In the genomic region with DNA sequence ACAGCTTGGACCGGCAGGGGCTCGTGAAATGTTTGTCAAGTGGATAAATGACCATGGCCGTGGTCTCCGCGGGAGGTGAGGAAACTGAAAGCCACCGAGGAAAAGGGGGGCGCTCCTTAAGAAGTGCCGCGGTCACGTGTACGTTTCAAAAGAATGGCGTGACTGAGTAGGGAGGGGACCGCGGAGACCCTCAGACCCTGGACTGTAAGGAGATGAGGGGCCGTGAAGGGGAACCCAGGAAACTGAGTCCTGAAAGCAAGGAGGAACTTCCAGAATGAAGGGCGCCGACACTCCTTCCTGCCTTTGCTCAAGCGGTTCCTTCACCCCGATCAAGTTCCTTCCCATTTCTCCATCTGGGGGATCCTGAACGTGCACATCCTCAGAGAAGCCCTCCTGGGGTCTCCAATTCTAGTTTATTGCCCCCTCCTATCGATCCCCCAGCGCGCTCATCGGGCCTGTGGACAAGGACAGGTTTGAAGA, we compare ENCODE assay signal across 9 cellular contexts. TPM values are rescaled to one million over a fixed set of nuclear protein-coding genes. Genes with fewer than 3 reads are reported as not detected.
DNase-seq lines count a peak whose midpoint lies in the region; ATAC-seq, FAIRE-seq and TF ChIP-seq lines count a peak whose summit lies in the region.
"Not testable (repeated sequence)": the region's sequence is repeated elsewhere in the genome, so short reads cannot be mapped to it uniquely, and the experiment has no call there.
"Had no signal": no experiment of that assay in that cellular context is flagged by ENCODE, and none has a peak within 500 bp of the region (broad histone marks: within the 10 kb centered on the region; RNA-seq: fewer than 3 reads in every experiment).

No MANE protein-coding gene starts in this region.

- H2AFZ ChIP-seq in H1 (ENCODE audit: low read length) (peak overlapping the region; percentile 77; the same call in 1 of the 2 replicates), keratinocyte (ENCODE audit: control insufficient read depth, low read length) (peak overlapping the region; percentile 87)

- not testable (repeated sequence) for H3K14ac ChIP-seq in H1 (ENCODE audit: insufficient read length)

- CTCF ChIA-PET in Panc1 (lab: Charles Lee), result not testable (repeated sequence)
- CTCF ChIA-PET in activated naive CD4-positive, alpha-beta T cell treated with anti-CD3 and anti-CD28 coated beads, Interleukin-2, amount 10 ng/mL, durations not matched to agents 7 days and 5 days (lab: Charles Lee), result interaction anchor here (2.3 kb wide), 1 partner anchor 41 kb away, joined by 12 read pairs; no protein-coding TSS in a partner anchor
- CTCF ChIA-PET in H1 (lab: Charles Lee; ENCODE audit: partially characterized antibody), result interaction anchor here (2.9 to 5.5 kb wide), 3 partner anchors 25 to 37 kb away, joined by 10 to 44 read pairs (median 13); no protein-coding TSS in a partner anchor

- intact Hi-C loops in Panc1 (cut with micrococcal nuclease; ENCODE audit: unreplicated experiment), result not testable (repeated sequence)

- peak overlapping the region; percentile 95; the same call in 1 of the 2 replicates for H3K18ac ChIP-seq in H1 (ENCODE audit: extremely low read depth, low read length)

- FAIRE-seq in H1 (lab: Jason Lieb, UNC), result not testable (repeated sequence)
- peak; percentile 69 for FAIRE-seq in keratinocyte (lab: Jason Lieb, UNC)

- not testable (repeated sequence) for H3K9me1 ChIP-seq in keratinocyte (ENCODE audit: control insufficient read depth, extremely low read depth, insufficient read depth, low read length)

- H3K23ac ChIP-seq in H1 (ENCODE audit: insufficient read length), result not testable (repeated sequence)

- peak overlapping the region; percentile 89 to 99 for H3K4me2 ChIP-seq in H1 (ENCODE audit: insufficient read depth in 1 of 2, low read depth in 2 of 2, low read length in 2 of 2)
- peak overlapping the region; percentile 94 for H3K4me2 ChIP-seq in keratinocyte (ENCODE audit: control insufficient read depth, extremely low read depth, insufficient read depth, low read depth, low read length)

- not testable (repeated sequence) for H2BK20ac ChIP-seq in H1 (ENCODE audit: low read length)

- peak overlapping the region; percentile 60 for H4K91ac ChIP-seq in H1 (replicated peaks; ENCODE audit: insufficient read length, low read length)

- 0 out of 2 replicates have a peak overlapping the region, but pooled peaks have one; percentile 84 for H2BK12ac ChIP-seq in H1 (ENCODE audit: low read depth, low read length)

- not testable (repeated sequence) for H3K27me3 ChIP-seq in Panc1 (ENCODE audit: control insufficient read depth, insufficient read depth, low read length); H1 (replicated peaks in 1 of 4; ENCODE audit: control insufficient read depth in 3 of 4, extremely low read depth in 1 of 4, insufficient read depth in 3 of 4, low read length in 3 of 4); keratinocyte (ENCODE audit: control insufficient read depth, extremely low read depth, insufficient read depth, low read length); neutrophil; tibial nerve

- H3K56ac ChIP-seq in H1 (replicated peaks; ENCODE audit: insufficient read length, low read depth, low read length), result not testable (repeated sequence)

- H3K9me3 Mint-ChIP-seq in activated naive CD4-positive, alpha-beta T cell treated with anti-CD3 and anti-CD28 coated beads, Interleukin-2, amount 10 ng/mL, durations not matched to agents 7 days and 5 days, result not testable (repeated sequence)

- DNase-seq in Panc1 (ENCODE audit: low read depth, low spot score); activated naive CD4-positive, alpha-beta T cell treated with anti-CD3 and anti-CD28 coated beads, Interleukin-2, amount 10 ng/mL, durations not matched to agents 7 days and 5 days; H1 (ENCODE audit: low read depth in 1 of 2, low spot score in 2 of 2); keratinocyte (ENCODE audit: low read depth, low spot score); tibial nerve (ENCODE audit: low spot score in 2 of 2): not testable (repeated sequence)

- not testable (repeated sequence) for H3K79me1 ChIP-seq in H1 (ENCODE audit: low read depth, low read length)

- H3K4ac ChIP-seq in H1 (replicated peaks; ENCODE audit: insufficient read length, low read depth, low read length), result peak overlapping the region; percentile 91

- in situ Hi-C loops in Panc1 (cut with HindIII; ENCODE audit: low pct_unique_long_range_greater_than_20kb, low sequenced_read_pairs), result not testable (repeated sequence)

- H4K5ac ChIP-seq in H1 (ENCODE audit: insufficient read length, low read depth, low read length), result not testable (repeated sequence)

- POLR2A ChIA-PET in Panc1 (lab: Charles Lee), result not testable (repeated sequence)
- POLR2A ChIA-PET in H1 (lab: Charles Lee; ENCODE audit: partially characterized antibody), result interaction anchor here (0.5 to 1.8 kb wide), 2 partner anchors 55 to 178 kb away, joined by 3 to 5 read pairs; partner anchors contain the start of gene PDP2

- not testable (repeated sequence) for BruUV-seq in Panc1 (replicated peaks; lab: Mats Ljungman, UMichigan)

- H2BK120ac ChIP-seq in H1 (replicated peaks; ENCODE audit: low read depth, low read length), result not testable (repeated sequence)

- H3K36me3 ChIP-seq in Panc1 (ENCODE audit: control insufficient read depth, insufficient read depth, low read length); H1 (ENCODE audit: control insufficient read depth in 2 of 4, insufficient read depth in 4 of 4, low read length in 3 of 4): not testable (repeated sequence)
- H3K36me3 ChIP-seq in keratinocyte (ENCODE audit: control insufficient read depth in 2 of 2, extremely low read depth in 1 of 2, insufficient read depth in 2 of 2, low read length in 2 of 2) (peaks cover 22 to 31% of the 10 kb centered on the region in 2 experiments), neutrophil (peaks cover 29% of the 10 kb centered on the region), tibial nerve (peaks cover 0 to 56% (median 2%) of the 10 kb centered on the region in 3 donors)

- TF ChIP-seq POLR2A in H1 (IDR thresholded peaks at IDR 0.05; ENCODE audit: control extremely low read depth in 1 of 2, low read depth in 2 of 2, low read length in 2 of 2); tibial nerve (IDR thresholded peaks at IDR 0.05): not testable (repeated sequence)

- peak overlapping the region; percentile 98 for H3K4me3 Mint-ChIP-seq in activated naive CD4-positive, alpha-beta T cell treated with anti-CD3 and anti-CD28 coated beads, Interleukin-2, amount 10 ng/mL, durations not matched to agents 7 days and 5 days

- H3K27ac ChIP-seq in Panc1 (ENCODE audit: low read length), result peak overlapping the region; percentile 80
- not testable (repeated sequence) for H3K27ac ChIP-seq in H1 (ENCODE audit: low read depth, low read length)
- peak overlapping the region; percentile 76 for H3K27ac ChIP-seq in keratinocyte (ENCODE audit: control insufficient read depth, insufficient read depth, low read length)
- H3K27ac ChIP-seq in neutrophil, result peak overlapping the region; percentile 86
- H3K27ac ChIP-seq in tibial nerve, result peak overlapping the region; percentile 89 to 98 (median 96)

- H3K9ac ChIP-seq in H1 (replicated peaks in 1 of 4; ENCODE audit: extremely low read depth in 1 of 4, low read depth in 3 of 4, low read length in 3 of 4) (peak overlapping the region; percentile 42 to 78 (median 60)), keratinocyte (ENCODE audit: control insufficient read depth, extremely low read depth, insufficient read depth, low read length) (peak overlapping the region; percentile 95)

- dilution Hi-C loops in keratinocyte (cut with MboI; ENCODE audit: extremely low pct_ligation_motif_present, low sequenced_read_pairs), result not testable (repeated sequence)

- not testable (repeated sequence) for H3K79me2 ChIP-seq in H1 (ENCODE audit: control insufficient read depth in 1 of 2, insufficient read depth in 2 of 2, low read length in 2 of 2)
- peaks cover 49% of the 10 kb centered on the region for H3K79me2 ChIP-seq in keratinocyte (ENCODE audit: control insufficient read depth, insufficient read depth, low read length)

- not testable (repeated sequence) for H2BK15ac ChIP-seq in H1 (ENCODE audit: low read length)

- H2BK5ac ChIP-seq in H1 (ENCODE audit: low read depth, low read length), result not testable (repeated sequence)

- H4K20me1 ChIP-seq in H1 (replicated peaks in 1 of 2; ENCODE audit: control insufficient read depth in 1 of 2, insufficient read depth in 2 of 2, low read length in 2 of 2); keratinocyte (ENCODE audit: control insufficient read depth, extremely low read depth, insufficient read depth, low read length): not testable (repeated sequence)

- H3K27me3 Mint-ChIP-seq in activated naive CD4-positive, alpha-beta T cell treated with anti-CD3 and anti-CD28 coated beads, Interleukin-2, amount 10 ng/mL, durations not matched to agents 7 days and 5 days, result not testable (repeated sequence)

- TF ChIP-seq EP300 in H1 (IDR thresholded peaks at IDR 0.05; ENCODE audit: borderline replicate concordance in 1 of 2, low read depth in 2 of 2, low read length in 2 of 2); tibial nerve (IDR thresholded peaks at IDR 0.05): not testable (repeated sequence)

- not testable (repeated sequence) for H3K4me1 ChIP-seq in Panc1 (ENCODE audit: control insufficient read depth, insufficient read depth, low read length); H1 (replicated peaks in 1 of 4; ENCODE audit: control insufficient read depth in 3 of 4, insufficient read depth in 4 of 4, low read length in 3 of 4)
- H3K4me1 ChIP-seq in keratinocyte (ENCODE audit: control insufficient read depth, extremely low read depth, insufficient read depth, low read length) (peaks cover 18% of the 10 kb centered on the region), neutrophil (ENCODE audit: control insufficient read depth in 1 of 2, insufficient read depth in 1 of 2, low read depth in 1 of 2, low read length in 1 of 2) (peaks cover 20 to 23% of the 10 kb centered on the region in 2 experiments), tibial nerve (peaks cover 5 to 57% (median 34%) of the 10 kb centered on the region in 4 donors)

- not testable (repeated sequence) for TF ChIP-seq CTCF in Panc1 (IDR thresholded peaks at IDR 0.05); H1 (IDR thresholded peaks at IDR 0.05; ENCODE audit: control extremely low read depth in 1 of 3, insufficient read depth in 1 of 3, low read depth in 1 of 3, low read length in 3 of 3); keratinocyte (optimal IDR thresholded peaks at IDR 0.05 in 1 of 3, IDR thresholded peaks at IDR 0.05 in 1 of 3, conservative IDR thresholded peaks at IDR 0.05 in 1 of 3; ENCODE audit: extremely low read depth in 1 of 3, insufficient read depth in 2 of 3, low read length in 3 of 3); neutrophil (IDR thresholded peaks at IDR 0.05); tibial nerve (IDR thresholded peaks at IDR 0.05)

- H3K4me3 ChIP-seq in GM08714 (ENCODE audit: low read length) (peak overlapping the region; percentile 87), Panc1 (ENCODE audit: low read depth in 2 of 2, low read length in 2 of 2) (peak overlapping the region; percentile 83 to 95), H1 (ENCODE audit: extremely low read depth in 1 of 4, insufficient read depth in 2 of 4, low read depth in 3 of 4, low read length in 4 of 4) (peak overlapping the region; percentile 79 to 92 (median 90)), keratinocyte (ENCODE audit: control insufficient read depth in 2 of 3, extremely low read depth in 1 of 3, insufficient read depth in 2 of 3, low read depth in 1 of 3, low read length in 3 of 3) (peak overlapping the region; percentile 72 to 86 (median 77)), neutrophil (ENCODE audit: low read depth in 1 of 2, low read length in 1 of 2) (peak overlapping the region; percentile 84 to 92), tibial nerve (peak overlapping the region; percentile 91 to 100 (median 99))

- H3K36me3 Mint-ChIP-seq in activated naive CD4-positive, alpha-beta T cell treated with anti-CD3 and anti-CD28 coated beads, Interleukin-2, amount 10 ng/mL, durations not matched to agents 7 days and 5 days, result peaks cover 37% of the 10 kb centered on the region

- not testable (repeated sequence) for H2AK5ac ChIP-seq in H1 (ENCODE audit: low read depth, low read length)

- 8% methylated on average over 17 of the region's 24 CpGs; no CpG with 5 or more reads in 1 of the 2 experiments for WGBS in H1 (ENCODE audit: extremely low coverage in 1 of 2, insufficient coverage in 1 of 2, insufficient read length in 1 of 2, insufficient replicate concordance in 2 of 2, low coverage in 1 of 2, low lambda C conversion rate in 2 of 2, missing lambda C conversion rate in 1 of 2), 2 experiments
- WGBS in tibial nerve, 2 donors, result 0 to 1% methylated on average over 24 of the region's 24 CpGs

- not testable (repeated sequence) for TF ChIP-seq RAD21 in H1 (IDR thresholded peaks at IDR 0.05 in 1 of 2, conservative IDR thresholded peaks at IDR 0.05 in 1 of 2; ENCODE audit: low read depth in 2 of 2, low read length in 2 of 2)

- peaks cover 15% of the 10 kb centered on the region; the same call in 1 of the 2 replicates for H3K23me2 ChIP-seq in H1 (ENCODE audit: low read depth, low read length)

- H3K4me1 Mint-ChIP-seq in activated naive CD4-positive, alpha-beta T cell treated with anti-CD3 and anti-CD28 coated beads, Interleukin-2, amount 10 ng/mL, durations not matched to agents 7 days and 5 days, result peaks cover 54% of the 10 kb centered on the region

- H3K9me3 ChIP-seq in Panc1 (ENCODE audit: control insufficient read depth, insufficient read depth, low read depth, low read length); H1 (ENCODE audit: insufficient read depth in 2 of 2, low read depth in 1 of 2, low read length in 1 of 2); keratinocyte (ENCODE audit: control insufficient read depth, low read depth, low read length); neutrophil; tibial nerve: not testable (repeated sequence)

- not testable (repeated sequence) for H4K8ac ChIP-seq in H1 (ENCODE audit: extremely low read depth, insufficient read depth, low read length)

- ATAC-seq in HG03066 (IDR thresholded peaks at IDR 0.05; ENCODE audit: low read depth, unreplicated experiment), result peak; percentile 27
- ATAC-seq in Panc1, result not testable (repeated sequence)

- peak overlapping the region; percentile 96 for H3K27ac Mint-ChIP-seq in activated naive CD4-positive, alpha-beta T cell treated with anti-CD3 and anti-CD28 coated beads, Interleukin-2, amount 10 ng/mL, durations not matched to agents 7 days and 5 days

RNA-seq across cellular contexts. Expression of gene CES2, which starts 0.4 kb away (rescaled TPM):
- 26.3 TPM for total RNA-seq in Panc1 (2021; ENCODE audit: unreplicated experiment)
- polyA plus RNA-seq in Panc1 (2012; ENCODE audit: insufficient read length), result 20.6 TPM
- 14.4 and 14.7 TPM in 2 replicates for total RNA-seq in H1 (2021; fragmentation: NEBNext Ultra II Directional; extraction: Animal tissue kit (Norgen Biotek cat#: 25700))
- polyA plus RNA-seq in H1 (2011; rRNA removed), result 8.6 and 16.8 TPM in 2 replicates
- 12.2 TPM for polyA plus RNA-seq in H1 (2011; cell fraction: cytosol; rRNA removed)
- polyA plus RNA-seq in H1 (2011; cell fraction: nucleus; rRNA removed), result 34.5 TPM
- polyA plus RNA-seq in H1 (2012, experiment 1 of 2), result 12.3 to 15.9 TPM (median 14.2 TPM) in 4 replicates
- polyA plus RNA-seq in H1 (2012, experiment 2 of 2), result 10.4 TPM
- 14.2 TPM for polyA plus RNA-seq in H1 (2013, experiment 1 of 2)
- polyA plus RNA-seq in H1 (2013, experiment 2 of 2), result 12.1 TPM
- 16.0 and 19.1 TPM in 2 replicates for polyA minus RNA-seq in H1 (2011; rRNA and poly(A)+ RNA removed)
- polyA minus RNA-seq in H1 (2011; cell fraction: cytosol; rRNA and poly(A)+ RNA removed), result 9.0 TPM
- polyA minus RNA-seq in H1 (2011; cell fraction: nucleus; rRNA and poly(A)+ RNA removed), result 33.8 TPM
- 37.5 to 93.4 TPM (median 41.6 TPM) in 3 replicates for polyA plus RNA-seq in keratinocyte
- 52.3 TPM for polyA plus RNA-seq in keratinocyte (2011; ENCODE audit: low read depth)
- 25.3 and 38.7 TPM in 2 replicates for polyA plus RNA-seq in keratinocyte (2011; cell fraction: cytosol; rRNA removed)
- polyA plus RNA-seq in keratinocyte (2011; cell fraction: nucleus; rRNA removed), result 87.7 and 87.8 TPM in 2 replicates
- polyA plus RNA-seq in keratinocyte (2012; ENCODE audit: low replicate concordance), result 35.9 and 108 TPM in 2 replicates
- 40.6 to 65.9 TPM (median 45.8 TPM) in 3 replicates for polyA minus RNA-seq in keratinocyte
- polyA minus RNA-seq in keratinocyte (2011; cell fraction: cytosol; rRNA and poly(A)+ RNA removed), result 83.6 TPM
- 65.7 and 100 TPM in 2 replicates for polyA minus RNA-seq in keratinocyte (2011; cell fraction: nucleus; rRNA and poly(A)+ RNA removed)
- 10 to 100 TPM; 29.2 to 45.0 (median 34.4) TPM for total RNA-seq in tibial nerve

RNA-seq across cellular contexts. Expression of gene CIAO2B, which starts 0.7 kb away (rescaled TPM):
- total RNA-seq in Panc1 (2021; ENCODE audit: unreplicated experiment) (96.6 TPM), tibial nerve (100 to 1,000 TPM in 2 of 4 donors, 10 to 100 TPM in 2; 57.1 to 111 (median 89.9) TPM)
- 216 TPM for polyA plus RNA-seq in Panc1 (2012; ENCODE audit: insufficient read length)
- 65.6 and 71.3 TPM in 2 replicates for total RNA-seq in H1 (2021; fragmentation: NEBNext Ultra II Directional; extraction: Animal tissue kit (Norgen Biotek cat#: 25700))
- polyA plus RNA-seq in H1 (2011; rRNA removed) (248 and 256 TPM in 2 replicates), keratinocyte (99.6 to 149 TPM (median 105 TPM) in 3 replicates)
- 191 TPM for polyA plus RNA-seq in H1 (2011; cell fraction: cytosol; rRNA removed)
- 156 TPM for polyA plus RNA-seq in H1 (2011; cell fraction: nucleus; rRNA removed)
- 67.2 to 137 TPM (median 134 TPM) in 4 replicates for polyA plus RNA-seq in H1 (2012, experiment 1 of 2)
- polyA plus RNA-seq in H1 (2012, experiment 2 of 2), result 152 TPM
- polyA plus RNA-seq in H1 (2013, experiment 1 of 2), result 82.5 TPM
- 88.9 TPM for polyA plus RNA-seq in H1 (2013, experiment 2 of 2)
- 69.6 and 94.4 TPM in 2 replicates for polyA minus RNA-seq in H1 (2011; rRNA and poly(A)+ RNA removed)
- polyA minus RNA-seq in H1 (2011; cell fraction: cytosol; rRNA and poly(A)+ RNA removed), result 53.9 TPM
- 28.7 TPM for polyA minus RNA-seq in H1 (2011; cell fraction: nucleus; rRNA and poly(A)+ RNA removed)
- 42.6 TPM for polyA plus RNA-seq in keratinocyte (2011; ENCODE audit: low read depth)
- polyA plus RNA-seq in keratinocyte (2011; cell fraction: cytosol; rRNA removed), result 79.5 and 85.2 TPM in 2 replicates
- polyA plus RNA-seq in keratinocyte (2011; cell fraction: nucleus; rRNA removed), result 47.0 and 59.8 TPM in 2 replicates
- polyA plus RNA-seq in keratinocyte (2012; ENCODE audit: low replicate concordance), result 126 and 200 TPM in 2 replicates
- 117 to 140 TPM (median 117 TPM) in 3 replicates for polyA minus RNA-seq in keratinocyte
- 115 TPM for polyA minus RNA-seq in keratinocyte (2011; cell fraction: cytosol; rRNA and poly(A)+ RNA removed)
- polyA minus RNA-seq in keratinocyte (2011; cell fraction: nucleus; rRNA and poly(A)+ RNA removed), result 10.9 and 17.1 TPM in 2 replicates

RNA-seq across cellular contexts. Expression of gene RRAD, which starts 9.5 kb away (rescaled TPM):
- total RNA-seq in Panc1 (2021; ENCODE audit: unreplicated experiment) (4.3 TPM), tibial nerve (100 to 1,000 TPM in 3 of 4 donors, 10 to 100 TPM in 1; 23.7 to 132 (median 109) TPM)
- polyA plus RNA-seq in Panc1 (2012; ENCODE audit: insufficient read length), result 4.5 TPM
- not detected in 2 replicates for total RNA-seq in H1 (2021; fragmentation: NEBNext Ultra II Directional; extraction: Animal tissue kit (Norgen Biotek cat#: 25700))
- polyA plus RNA-seq in H1 (2011; rRNA removed) (0.08 and 0.17 TPM in 2 replicates), keratinocyte (0.67 to 12.8 TPM (median 2.7 TPM) in 3 replicates)
- polyA plus RNA-seq in H1 (2011; cell fraction: cytosol; rRNA removed), result 0.26 TPM
- 0.57 TPM for polyA plus RNA-seq in H1 (2011; cell fraction: nucleus; rRNA removed)
- 0.16 to 0.83 TPM (median 0.18 TPM) in 3 of 4 replicates, not detected in the other for polyA plus RNA-seq in H1 (2012, experiment 1 of 2)
- 0.16 TPM for polyA plus RNA-seq in H1 (2012, experiment 2 of 2)
- polyA plus RNA-seq in H1 (2013, experiment 1 of 2), result 0.08 TPM
- 0.09 TPM for polyA plus RNA-seq in H1 (2013, experiment 2 of 2)
- polyA minus RNA-seq in H1 (2011; rRNA and poly(A)+ RNA removed), result not detected in 2 replicates
- polyA minus RNA-seq in H1 (2011; cell fraction: cytosol; rRNA and poly(A)+ RNA removed), result not detected
- not detected for polyA minus RNA-seq in H1 (2011; cell fraction: nucleus; rRNA and poly(A)+ RNA removed)
- 68.6 TPM for polyA plus RNA-seq in keratinocyte (2011; ENCODE audit: low read depth)
- 1.8 and 2.3 TPM in 2 replicates for polyA plus RNA-seq in keratinocyte (2011; cell fraction: cytosol; rRNA removed)
- polyA plus RNA-seq in keratinocyte (2011; cell fraction: nucleus; rRNA removed), result 3.3 and 5.0 TPM in 2 replicates
- 1.3 and 29.5 TPM in 2 replicates for polyA plus RNA-seq in keratinocyte (2012; ENCODE audit: low replicate concordance)
- 0.33 to 4.6 TPM (median 1.2 TPM) in 3 replicates for polyA minus RNA-seq in keratinocyte
- 3.8 TPM for polyA minus RNA-seq in keratinocyte (2011; cell fraction: cytosol; rRNA and poly(A)+ RNA removed)
- 3.2 and 5.4 TPM in 2 replicates for polyA minus RNA-seq in keratinocyte (2011; cell fraction: nucleus; rRNA and poly(A)+ RNA removed)

RNA-seq across cellular contexts. Expression of gene CDH16, which starts 16.2 kb away (rescaled TPM):
- not detected for total RNA-seq in Panc1 (2021; ENCODE audit: unreplicated experiment)
- polyA plus RNA-seq in Panc1 (2012; ENCODE audit: insufficient read length), result not detected
- not detected in 2 replicates for total RNA-seq in H1 (2021; fragmentation: NEBNext Ultra II Directional; extraction: Animal tissue kit (Norgen Biotek cat#: 25700))
- polyA plus RNA-seq in H1 (2011; rRNA removed), result not detected in 2 replicates
- not detected for polyA plus RNA-seq in H1 (2011; cell fraction: cytosol; rRNA removed)
- polyA plus RNA-seq in H1 (2011; cell fraction: nucleus; rRNA removed), result not detected
- polyA plus RNA-seq in H1 (2012, experiment 1 of 2), result not detected in 4 replicates
- polyA plus RNA-seq in H1 (2012, experiment 2 of 2), result not detected
- not detected for polyA plus RNA-seq in H1 (2013, experiment 1 of 2)
- polyA plus RNA-seq in H1 (2013, experiment 2 of 2), result not detected
- polyA minus RNA-seq in H1 (2011; rRNA and poly(A)+ RNA removed), result not detected in 2 replicates
- polyA minus RNA-seq in H1 (2011; cell fraction: cytosol; rRNA and poly(A)+ RNA removed), result not detected
- polyA minus RNA-seq in H1 (2011; cell fraction: nucleus; rRNA and poly(A)+ RNA removed), result not detected
- polyA plus RNA-seq in keratinocyte, result 0.16 to 2.1 TPM (median 0.45 TPM) in 3 replicates
- polyA plus RNA-seq in keratinocyte (2011; ENCODE audit: low read depth), result 0.44 TPM
- 0.50 and 0.60 TPM in 2 replicates for polyA plus RNA-seq in keratinocyte (2011; cell fraction: cytosol; rRNA removed)
- 0.33 and 0.49 TPM in 2 replicates for polyA plus RNA-seq in keratinocyte (2011; cell fraction: nucleus; rRNA removed)
- 0.39 and 3.9 TPM in 2 replicates for polyA plus RNA-seq in keratinocyte (2012; ENCODE audit: low replicate concordance)
- 0.33 to 1.6 TPM (median 0.35 TPM) in 3 replicates for polyA minus RNA-seq in keratinocyte
- polyA minus RNA-seq in keratinocyte (2011; cell fraction: cytosol; rRNA and poly(A)+ RNA removed), result 1.2 TPM
- 0.32 TPM in 1 of 2 replicates, not detected in the other for polyA minus RNA-seq in keratinocyte (2011; cell fraction: nucleus; rRNA and poly(A)+ RNA removed)
- 1 to 10 TPM in 2 of 4 donors, under 1 TPM in 2; 0.30 to 2.5 (median 1.4) TPM for total RNA-seq in tibial nerve
- total RNA-seq: Daoy had no signal

RNA-seq across cellular contexts. Expression of gene CES3, which starts 26.2 kb away (rescaled TPM):
- total RNA-seq in Panc1 (2021; ENCODE audit: unreplicated experiment) (not detected), tibial nerve (1 to 10 TPM in 2 of 4 donors, under 1 TPM in 2; 0.21 to 9.2 (median 0.81) TPM)
- 0.21 TPM for polyA plus RNA-seq in Panc1 (2012; ENCODE audit: insufficient read length)
- 1.6 and 1.7 TPM in 2 replicates for total RNA-seq in H1 (2021; fragmentation: NEBNext Ultra II Directional; extraction: Animal tissue kit (Norgen Biotek cat#: 25700))
- polyA plus RNA-seq in H1 (2011; rRNA removed) (2.2 and 2.8 TPM in 2 replicates), keratinocyte (0.63 to 2.7 TPM (median 1.5 TPM) in 3 replicates)
- polyA plus RNA-seq in H1 (2011; cell fraction: cytosol; rRNA removed), result 3.4 TPM
- polyA plus RNA-seq in H1 (2011; cell fraction: nucleus; rRNA removed), result 13.2 TPM
- polyA plus RNA-seq in H1 (2012, experiment 1 of 2), result 1.1 to 3.7 TPM (median 2.0 TPM) in 4 replicates
- 0.67 TPM for polyA plus RNA-seq in H1 (2012, experiment 2 of 2)
- polyA plus RNA-seq in H1 (2013, experiment 1 of 2), result 1.7 TPM
- 1.3 TPM for polyA plus RNA-seq in H1 (2013, experiment 2 of 2)
- 2.4 and 2.9 TPM in 2 replicates for polyA minus RNA-seq in H1 (2011; rRNA and poly(A)+ RNA removed)
- 0.59 TPM for polyA minus RNA-seq in H1 (2011; cell fraction: cytosol; rRNA and poly(A)+ RNA removed)
- polyA minus RNA-seq in H1 (2011; cell fraction: nucleus; rRNA and poly(A)+ RNA removed), result 12.5 TPM
- polyA plus RNA-seq in keratinocyte (2011; ENCODE audit: low read depth), result 1.8 TPM
- polyA plus RNA-seq in keratinocyte (2011; cell fraction: cytosol; rRNA removed), result 0.28 and 0.45 TPM in 2 replicates
- polyA plus RNA-seq in keratinocyte (2011; cell fraction: nucleus; rRNA removed), result 7.4 and 8.5 TPM in 2 replicates
- polyA plus RNA-seq in keratinocyte (2012; ENCODE audit: low replicate concordance), result 0.57 and 2.9 TPM in 2 replicates
- 0.32 to 2.0 TPM (median 1.6 TPM) in 3 replicates for polyA minus RNA-seq in keratinocyte
- not detected for polyA minus RNA-seq in keratinocyte (2011; cell fraction: cytosol; rRNA and poly(A)+ RNA removed)
- 2.8 and 3.7 TPM in 2 replicates for polyA minus RNA-seq in keratinocyte (2011; cell fraction: nucleus; rRNA and poly(A)+ RNA removed)
